Comparison of ENCODE assay signal across 1 cellular context in genomic region chr10:22340362-22341189, GRCh38.
TF ChIP-seq lines count a peak whose summit lies in the region.

No MANE protein-coding gene starts in this region.

TF ChIP-seq in HepG2, 621 proteins besides CTCF, POLR2A, EP300 and RAD21 (continued from another document and continues in another):
- TF ChIP-seq CBX2 (IDR thresholded peaks at IDR 0.05; ENCODE audit: low read depth, low read length) (no peak), CBX2 (CRISPR knock-in tag; IDR thresholded peaks at IDR 0.05; ENCODE audit: low read depth) (no peak), FIP1L1 (IDR thresholded peaks at IDR 0.05; ENCODE audit: borderline replicate concordance, insufficient read depth, low read depth, low read length) (no peak), ZEB1 (IDR thresholded peaks at IDR 0.05; ENCODE audit: insufficient replicate concordance, low read depth) (no peak), RAD51 (IDR thresholded peaks at IDR 0.05; ENCODE audit: borderline replicate concordance) (no peak), DZIP1 (CRISPR knock-in tag; IDR thresholded peaks at IDR 0.05) (no peak; the same call in 1 of the 2 replicates), MXD1 (CRISPR knock-in tag; IDR thresholded peaks at IDR 0.05) (peak; percentile 12; the same call in 1 of the 2 replicates), ZNF33B (CRISPR knock-in tag; IDR thresholded peaks at IDR 0.05) (peak; percentile 21; the same call in 1 of the 2 replicates), ZNF30 (CRISPR knock-in tag; IDR thresholded peaks at IDR 0.05) (no peak), IKZF4 (CRISPR knock-in tag; IDR thresholded peaks at IDR 0.05; ENCODE audit: borderline replicate concordance, low read depth, not compliant biosample characterization) (no peak), SRSF1 (optimal IDR thresholded peaks at IDR 0.05; ENCODE audit: low read depth, low read length) (peak; percentile 59), POLR2AphosphoS5 (IDR thresholded peaks at IDR 0.05; ENCODE audit: low read depth, low read length) (peak; percentile 43; the same call in 1 of the 2 replicates), SUZ12 (IDR thresholded peaks at IDR 0.05; ENCODE audit: low read depth, low read length) (no peak), ZNF337 (CRISPR knock-in tag; IDR thresholded peaks at IDR 0.05; ENCODE audit: borderline replicate concordance, low read depth) (no peak), ZBTB38 (CRISPR knock-in tag; IDR thresholded peaks at IDR 0.05) (no peak), ZNF646 (CRISPR knock-in tag; IDR thresholded peaks at IDR 0.05) (no peak), TRIM24 (CRISPR knock-in tag; IDR thresholded peaks at IDR 0.05) (no peak), ELF3 (CRISPR knock-in tag; IDR thresholded peaks at IDR 0.05) (no peak), NR2C2 (CRISPR knock-in tag; IDR thresholded peaks at IDR 0.05; ENCODE audit: borderline replicate concordance) (0 out of 2 replicates have a peak, but pooled peaks have one; percentile 42), ZNF12 (CRISPR knock-in tag; IDR thresholded peaks at IDR 0.05) (no peak), ZSCAN21 (CRISPR knock-in tag; IDR thresholded peaks at IDR 0.05; ENCODE audit: borderline replicate concordance) (peak; percentile 41), ZNF589 (CRISPR knock-in tag; conservative IDR thresholded peaks at IDR 0.05) (0 out of 2 replicates have a peak, but pooled peaks have one; percentile 67), RNF219 (CRISPR knock-in tag; IDR thresholded peaks at IDR 0.05) (no peak), NKX3-1 (CRISPR knock-in tag; IDR thresholded peaks at IDR 0.05) (no peak), SAP130 (CRISPR knock-in tag; IDR thresholded peaks at IDR 0.05; ENCODE audit: low read depth) (peak; percentile 7; the same call in 1 of the 2 replicates), ZNF878 (CRISPR knock-in tag; IDR thresholded peaks at IDR 0.05) (0 out of 2 replicates have a peak, but pooled peaks have one; percentile 44), CHD2 (IDR thresholded peaks at IDR 0.05; ENCODE audit: low read depth, low read length) (no peak), ZBTB34 (CRISPR knock-in tag; IDR thresholded peaks at IDR 0.05) (no peak), MBNL3 (CRISPR knock-in tag; conservative IDR thresholded peaks at IDR 0.05) (no peak), ZNF280B (CRISPR knock-in tag; IDR thresholded peaks at IDR 0.05; ENCODE audit: borderline replicate concordance) (0 out of 2 replicates have a peak, but pooled peaks have one; percentile 32), MTA3 (CRISPR knock-in tag; IDR thresholded peaks at IDR 0.05) (no peak), ZNF382 (CRISPR knock-in tag; IDR thresholded peaks at IDR 0.05; ENCODE audit: borderline replicate concordance) (no peak), ZNF724P (CRISPR knock-in tag; IDR thresholded peaks at IDR 0.05; ENCODE audit: borderline replicate concordance) (no peak), ZKSCAN5 (CRISPR knock-in tag; IDR thresholded peaks at IDR 0.05) (no peak), ZFP37 (CRISPR knock-in tag; IDR thresholded peaks at IDR 0.05; ENCODE audit: borderline replicate concordance) (no peak), ZFAT (CRISPR knock-in tag; conservative IDR thresholded peaks at IDR 0.05) (0 out of 2 replicates have a peak, but pooled peaks have one; percentile 66), NFIC (IDR thresholded peaks at IDR 0.05; ENCODE audit: low read length) (no peak), ZNF775 (CRISPR knock-in tag; IDR thresholded peaks at IDR 0.05; ENCODE audit: borderline replicate concordance) (no peak), ZNF746 (CRISPR knock-in tag; IDR thresholded peaks at IDR 0.05) (no peak; the same call in 1 of the 2 replicates), BCL3 (CRISPR knock-in tag; IDR thresholded peaks at IDR 0.05) (0 out of 2 replicates have a peak, but pooled peaks have one; percentile 45), ATF6 (CRISPR knock-in tag; conservative IDR thresholded peaks at IDR 0.05) (no peak), ZFY (CRISPR knock-in tag; IDR thresholded peaks at IDR 0.05) (peak; percentile 96), RORA (CRISPR knock-in tag; IDR thresholded peaks at IDR 0.05) (0 out of 2 replicates have a peak, but pooled peaks have one; percentile 44), ZNF614 (CRISPR knock-in tag; IDR thresholded peaks at IDR 0.05; ENCODE audit: borderline replicate concordance) (no peak), PHF21A (CRISPR knock-in tag; IDR thresholded peaks at IDR 0.05) (peak; percentile 48; the same call in 1 of the 2 replicates)
